Comparison of ENCODE assay signal across 8 cellular contexts in the genomic region with DNA sequence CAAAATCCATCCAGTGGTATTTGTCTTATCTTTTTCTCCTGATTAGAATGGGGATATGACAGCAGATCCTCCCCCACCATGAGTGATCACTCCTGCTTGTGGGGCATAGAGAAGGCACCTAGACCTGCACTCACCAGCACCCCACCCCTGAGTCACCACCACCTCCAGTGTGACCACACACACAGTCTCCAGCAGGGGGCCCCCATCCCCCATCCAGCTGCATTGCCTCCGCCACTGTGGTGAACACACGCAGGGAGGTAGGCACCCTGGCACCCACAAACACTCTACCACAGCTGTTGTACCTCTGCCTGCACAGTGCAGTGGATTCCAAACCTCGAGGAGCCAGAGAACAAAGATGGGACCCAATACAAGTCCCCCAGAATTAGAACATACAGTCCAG. TPM values are rescaled to one million over a fixed set of nuclear protein-coding genes. Genes with fewer than 3 reads are reported as not detected.
DNase-seq lines count a peak whose midpoint lies in the region; ATAC-seq and TF ChIP-seq lines count a peak whose summit lies in the region.

No MANE protein-coding gene starts in this region.

- H3K27ac Mint-ChIP-seq in brain (no peak overlapping the region), progenitor cell of endocrine pancreas (no peak overlapping the region)

- H3K4me3 Mint-ChIP-seq in brain (no peak overlapping the region), progenitor cell of endocrine pancreas (ENCODE audit: low read depth) (no peak overlapping the region)

- peaks cover 0 to 8% (median 5%) of the 10 kb centered on the region in 5 experiments for H3K9me3 Mint-ChIP-seq in brain
- H3K9me3 Mint-ChIP-seq in progenitor cell of endocrine pancreas (ENCODE audit: low read depth), result peaks cover 37% of the 10 kb centered on the region

- no peaks in the 10 kb centered on the region for H3K27me3 Mint-ChIP-seq in brain
- no peaks in the 10 kb centered on the region for H3K27me3 Mint-ChIP-seq in progenitor cell of endocrine pancreas

- TF ChIP-seq CTCF in brain (conservative IDR thresholded peaks at IDR 0.05) (peak; percentile 17 to 21), progenitor cell of endocrine pancreas (IDR thresholded peaks at IDR 0.05; ENCODE audit: unreplicated experiment) (peak; percentile 53)

- H3K4me1 Mint-ChIP-seq in brain (no peaks in the 10 kb centered on the region), progenitor cell of endocrine pancreas (ENCODE audit: low read depth) (no peaks in the 10 kb centered on the region)

- H3K36me3 Mint-ChIP-seq in brain, result no peaks in the 10 kb centered on the region
- no peaks in the 10 kb centered on the region for H3K36me3 Mint-ChIP-seq in progenitor cell of endocrine pancreas (ENCODE audit: insufficient read depth)

- peak; percentile 74 for ATAC-seq in HG03103 (IDR thresholded peaks at IDR 0.05; ENCODE audit: low read depth, unreplicated experiment)

- DNase-seq in SKM-1 (lab: John Stamatoyannopoulos, UW; ENCODE audit: unreplicated experiment) (peak; percentile 3), SKM-1 treated with dmso at 0.1 percent for 144 hours (lab: John Stamatoyannopoulos, UW; ENCODE audit: unreplicated experiment) (no peak), T-helper 2 cell (peak; percentile 13 to 75 (median 33)), progenitor cell of endocrine pancreas (ENCODE audit: low spot score, unreplicated experiment) (no peak), SK-N-DZ (ENCODE audit: low spot score) (no peak), GM19238 (ENCODE audit: insufficient read length, low spot score) (no peak)

RNA-seq across cellular contexts. Expression of gene MAGEA8, which starts 9.0 kb away (rescaled TPM):
- not detected for polyA plus RNA-seq in brain (ENCODE audit: insufficient read depth, low read depth, low replicate concordance)
- 0.22 TPM in 1 of 2 replicates, not detected in the other for total RNA-seq in progenitor cell of endocrine pancreas
- not detected in 2 replicates for polyA plus RNA-seq in SK-N-DZ (2014; cell fraction: cytosol; rRNA removed)
- not detected in 2 replicates for polyA plus RNA-seq in SK-N-DZ (2014; cell fraction: nucleus; rRNA removed)

RNA-seq across cellular contexts. Expression of gene HSFX4, which starts 57.4 kb away (rescaled TPM):
- polyA plus RNA-seq in brain (ENCODE audit: insufficient read depth, low read depth, low replicate concordance), result not detected
- not detected in 2 replicates for total RNA-seq in progenitor cell of endocrine pancreas
- polyA plus RNA-seq in SK-N-DZ (2014; cell fraction: cytosol; rRNA removed), result not detected in 2 replicates
- not detected in 2 replicates for polyA plus RNA-seq in SK-N-DZ (2014; cell fraction: nucleus; rRNA removed)

Comparison
In these comparisons a context has a peak if more than half of its experiments do, and no peak if none do; other contexts are left out.
1. DNase-seq: peak in SKM-1 (single experiment) and T-helper 2 cell (5 of 5); none in SKM-1 treated with dmso at 0.1 percent for 144 hours (single experiment), progenitor cell of endocrine pancreas (single experiment), SK-N-DZ (single experiment) and GM19238 (single experiment).